ENCODE assay signal across 8 cellular contexts in genomic region chr5:39076757-39077475, GRCh38. TPM values are rescaled to one million over a fixed set of nuclear protein-coding genes. Genes with fewer than 3 reads are reported as not detected.
A peak's percentile ranks its signal among the peaks of the same experiment; 100 is the strongest.
DNase-seq lines count a peak whose midpoint lies in the region; ATAC-seq and TF ChIP-seq lines count a peak whose summit lies in the region.

No MANE protein-coding gene starts in this region.

- TF ChIP-seq EP300 in esophagus muscularis mucosa (IDR thresholded peaks at IDR 0.05), result no peak

- H3K9me2 ChIP-seq in HCT116 (ENCODE audit: insufficient read depth) (no peaks in the 10 kb centered on the region), hepatocyte (replicated peaks; ENCODE audit: insufficient read depth) (no peaks in the 10 kb centered on the region)

- TF ChIP-seq CTCF in HCT116 (IDR thresholded peaks at IDR 0.05 in 2 of 3, conservative IDR thresholded peaks at IDR 0.05 in 1 of 3; ENCODE audit: borderline replicate concordance in 1 of 3, insufficient read depth in 1 of 3, low read depth in 2 of 3, low read length in 2 of 3), result no peak
- TF ChIP-seq CTCF in esophagus muscularis mucosa (IDR thresholded peaks at IDR 0.05), result no peak
- no peak for TF ChIP-seq CTCF in vagina (IDR thresholded peaks at IDR 0.05)
- no peak for TF ChIP-seq CTCF in hepatocyte (IDR thresholded peaks at IDR 0.05; ENCODE audit: poor library complexity)

- H3K9ac ChIP-seq in HCT116 (ENCODE audit: low read length), result peak overlapping the region; percentile 43

- H3K4me2 ChIP-seq in HCT116 (ENCODE audit: low read length) (peak overlapping the region; percentile 76), hepatocyte (no peak overlapping the region)

- peaks cover 7 to 50% of the 10 kb centered on the region in 2 experiments; a peak in 3 of 4 replicates for H3K4me1 ChIP-seq in HCT116 (ENCODE audit: control insufficient read depth in 1 of 2, insufficient read depth in 2 of 2, low read length in 2 of 2)
- peaks cover 14 to 50% (median 42%) of the 10 kb centered on the region in 4 donors for H3K4me1 ChIP-seq in esophagus muscularis mucosa
- peaks cover 19% of the 10 kb centered on the region for H3K4me1 ChIP-seq in vagina
- H3K4me1 ChIP-seq in hepatocyte (ENCODE audit: insufficient read depth), result no peaks in the 10 kb centered on the region

- no peaks in the 10 kb centered on the region for H4K20me1 ChIP-seq in HCT116 (ENCODE audit: insufficient read depth)
- H4K20me1 ChIP-seq in hepatocyte (ENCODE audit: insufficient read depth, poor library complexity, severe bottlenecking), result peaks cover 11% of the 10 kb centered on the region

- peak overlapping the region; percentile 62 for H2AFZ ChIP-seq in HCT116 (ENCODE audit: low read depth, low read length, poor library complexity, severe bottlenecking)
- no peak overlapping the region for H2AFZ ChIP-seq in hepatocyte

- peak overlapping the region; percentile 44; the same call in 1 of the 2 replicates for H3K27ac ChIP-seq in HCT116 (ENCODE audit: low read depth, low read length)
- H3K27ac ChIP-seq in esophagus muscularis mucosa (replicated peaks in 1 of 4), result peak overlapping the region; percentile 22 to 100 (median 99)
- H3K27ac ChIP-seq in vagina, result peak overlapping the region; percentile 54
- H3K27ac ChIP-seq in hepatocyte, result no peak overlapping the region

- 28% methylated on average over 4 of the region's 4 CpGs for WGBS in esophagus muscularis mucosa
- 73% methylated on average over 4 of the region's 4 CpGs for WGBS in hepatocyte (ENCODE audit: low lambda C conversion rate, missing lambda C conversion rate)

- TF ChIP-seq POLR2A in HCT116 (IDR thresholded peaks at IDR 0.05; ENCODE audit: borderline replicate concordance, extremely low read depth, insufficient read depth, insufficient read length) (no peak), esophagus muscularis mucosa (IDR thresholded peaks at IDR 0.05; ENCODE audit: low read depth) (no peak), vagina (IDR thresholded peaks at IDR 0.05) (no peak)

- intact Hi-C loops in HCT116 (cut with micrococcal nuclease), result loop anchor here (5.0 kb wide), 1 partner anchor 230 kb away; the partner anchor contains the start of gene OSMR
- intact Hi-C loops in esophagus muscularis mucosa (cut with DNase I), result loop anchor here (5.0 to 10.0 kb wide), 2 partner anchors 70 to 232 kb away; partner anchors contain the start of gene OSMR
- intact Hi-C loops in vagina (cut with DNase I), result loop anchor here (10.0 kb wide), 3 partner anchors 62 to 632 kb away; partner anchors contain the start of gene OSMR

- H3K27me3 ChIP-seq in HCT116 (ENCODE audit: insufficient read depth, low read length) (no peaks in the 10 kb centered on the region), esophagus muscularis mucosa (no peaks in the 10 kb centered on the region), vagina (no peaks in the 10 kb centered on the region), hepatocyte (no peaks in the 10 kb centered on the region)

- DNase-seq in HCT116 (ENCODE audit: low read depth, low spot score) (no peak), esophagus muscularis mucosa (ENCODE audit: extremely low spot score) (no peak), vagina (ENCODE audit: extremely low spot score in 2 of 2) (no peak), hepatocyte (ENCODE audit: low spot score) (no peak)
- no peak for DNase-seq in stimulated activated CD4-positive, alpha-beta T cell treated with anti-CD3 and anti-CD28 coated beads, Interleukin-2, amount 100 ng/mL, for 48 hours

- RAD21 ChIA-PET in HCT116 (lab: Charles Lee; ENCODE audit: low non-redundant PET in 1 of 2, low total read pairs in 2 of 2, uncharacterized antibody in 2 of 2, unreplicated experiment in 2 of 2), result no interaction called here

- POLR2A ChIA-PET in HCT116 (lab: Charles Lee), result no interaction called here

- peak overlapping the region; percentile 34; the same call in 1 of the 2 replicates for H3K4me3 ChIP-seq in GM08714 (ENCODE audit: low read length)
- H3K4me3 ChIP-seq in HCT116 (replicated peaks in 1 of 2; ENCODE audit: low read depth in 1 of 2, low read length in 2 of 2), result peak overlapping the region; percentile 24 to 38
- peak overlapping the region in 1 of 4 donors; percentile 18 for H3K4me3 ChIP-seq in esophagus muscularis mucosa
- H3K4me3 ChIP-seq in vagina, result no peak overlapping the region
- no peak overlapping the region for H3K4me3 ChIP-seq in hepatocyte

- no peak for TF ChIP-seq RAD21 in HCT116 (IDR thresholded peaks at IDR 0.05; ENCODE audit: low read depth)

- no TSS peak for BruUV-seq in HCT116 (replicated peaks; lab: Mats Ljungman, UMichigan)

- no peaks in the 10 kb centered on the region for H3K36me3 ChIP-seq in HCT116 (ENCODE audit: control insufficient read depth in 1 of 2, insufficient read depth in 2 of 2, low read length in 2 of 2)
- H3K36me3 ChIP-seq in esophagus muscularis mucosa, result no peaks in the 10 kb centered on the region
- no peaks in the 10 kb centered on the region for H3K36me3 ChIP-seq in vagina
- no peaks in the 10 kb centered on the region for H3K36me3 ChIP-seq in hepatocyte (replicated peaks; ENCODE audit: insufficient read depth, low read depth)

- CTCF ChIA-PET in HCT116 (lab: Charles Lee), result no interaction called here

- ATAC-seq in HCT116 (no peak), GM19035 (IDR thresholded peaks at IDR 0.05; ENCODE audit: unreplicated experiment) (no peak)

- peaks cover 17% of the 10 kb centered on the region for H3K79me2 ChIP-seq in HCT116 (ENCODE audit: insufficient read depth, low read length)
- peaks cover 16% of the 10 kb centered on the region for H3K79me2 ChIP-seq in hepatocyte

- H3K9me3 ChIP-seq in HCT116 (ENCODE audit: control insufficient read depth in 1 of 2, insufficient read depth in 1 of 2, low read depth in 1 of 2, low read length in 2 of 2) (no peaks in the 10 kb centered on the region), esophagus muscularis mucosa (no peaks in the 10 kb centered on the region), vagina (no peaks in the 10 kb centered on the region), hepatocyte (ENCODE audit: low read depth) (no peaks in the 10 kb centered on the region)

TF ChIP-seq in HCT116, 20 proteins besides CTCF, POLR2A, EP300 and RAD21:
- TF ChIP-seq FOSL1 (IDR thresholded peaks at IDR 0.05; ENCODE audit: low read depth) (peak; percentile 62), EGR1 (IDR thresholded peaks at IDR 0.05; ENCODE audit: low read depth) (no peak), JUND (IDR thresholded peaks at IDR 0.05) (peak; percentile 52), CBX3 (IDR thresholded peaks at IDR 0.05; ENCODE audit: low read depth) (no peak), YY1 (IDR thresholded peaks at IDR 0.05; ENCODE audit: extremely low read depth, insufficient replicate concordance, low read depth, low read length) (no peak), SP1 (IDR thresholded peaks at IDR 0.05; ENCODE audit: low read depth) (no peak)

TF ChIP-seq in PFSK-1, 5 proteins besides CTCF, POLR2A, EP300 and RAD21:
- TF ChIP-seq POLR2AphosphoS5 (IDR thresholded peaks at IDR 0.05; ENCODE audit: low read depth, low read length), result 0 out of 2 replicates have a peak, but pooled peaks have one; percentile 21
- no peak for TF ChIP-seq REST (IDR thresholded peaks at IDR 0.05; ENCODE audit: insufficient read depth in 1 of 2, low read depth in 2 of 2, low read length in 2 of 2)
- TF ChIP-seq TAF1 (IDR thresholded peaks at IDR 0.05; ENCODE audit: borderline replicate concordance, insufficient read depth, low read length), result no peak

RNA-seq across cellular contexts. Expression of gene RICTOR, which starts 2.7 kb away (rescaled TPM):
- total RNA-seq in HCT116 (2021; ENCODE audit: unreplicated experiment) (21.7 TPM), esophagus muscularis mucosa (10 to 100 TPM; 22.5 to 34.1 (median 26.1) TPM), vagina (39.3 TPM), hepatocyte (24.9 and 29.1 TPM in 2 replicates)
- 3.5 and 4.4 TPM in 2 replicates for polyA plus RNA-seq in HCT116 (2012)
- polyA plus RNA-seq in PFSK-1 (2012; ENCODE audit: insufficient read length, low read depth), result 4.1 TPM
- 8.0 and 8.5 TPM in 2 replicates for polyA plus RNA-seq in hepatocyte

Comparison
In these comparisons a context has a peak if more than half of its experiments do, and no peak if none do; other contexts are left out.
1. H3K4me3 ChIP-seq: peak in GM08714 (single experiment) and HCT116 (2 of 2); none in vagina (0 of 2) and hepatocyte (single experiment).